Comparison of ENCODE assay signal across 21 cellular contexts in genomic region chr12:56990648-56991318, GRCh38. TPM values are rescaled to one million over a fixed set of nuclear protein-coding genes. Genes with fewer than 3 reads are reported as not detected.
DNase-seq lines count a peak whose midpoint lies in the region; ATAC-seq, FAIRE-seq and TF ChIP-seq lines count a peak whose summit lies in the region.
"Had no signal": no experiment of that assay in that cellular context is flagged by ENCODE, and none has a peak within 500 bp of the region (broad histone marks: within the 10 kb centered on the region; RNA-seq: fewer than 3 reads in every experiment).

No MANE protein-coding gene starts in this region.

- no peaks in the 10 kb centered on the region for H3K9me3 ChIP-seq in heart left ventricle
- H3K9me3 ChIP-seq in GM12878 (replicated peaks; ENCODE audit: control insufficient read depth, insufficient read depth, low read length) = no peaks in the 10 kb centered on the region
- H3K9me3 ChIP-seq in vagina = no peaks in the 10 kb centered on the region
- H3K9me3 ChIP-seq: prostate gland had no signal

- TF ChIP-seq CTCF in heart left ventricle (IDR thresholded peaks at IDR 0.05) = no peak
- TF ChIP-seq CTCF in GM12878 (IDR thresholded peaks at IDR 0.05 in 2 of 3, conservative IDR thresholded peaks at IDR 0.05 in 1 of 3; ENCODE audit: control insufficient read depth in 2 of 3, extremely low read depth in 1 of 3, insufficient read depth in 1 of 3, low read depth in 3 of 3, low read length in 3 of 3) = no peak
- no peak for TF ChIP-seq CTCF in vagina (IDR thresholded peaks at IDR 0.05)

- H3K9ac ChIP-seq in GM12878 (ENCODE audit: control insufficient read depth, insufficient read depth, low read length) = 0 out of 2 replicates have a peak overlapping the region, but pooled peaks have one; percentile 11

- RAD21 ChIA-PET in GM12878 (lab: Charles Lee; ENCODE audit: unreplicated experiment) = interaction anchor here (1.2 to 1.7 kb wide), 3 partner anchors 9 to 121 kb away, joined by 4 to 5 read pairs (median 5); partner anchors contain the start of gene STAT6

- peak overlapping the region; percentile 34 for H2AFZ ChIP-seq in GM12878 (ENCODE audit: control insufficient read depth, low read depth, low read length)

- in situ Hi-C loops in GM12878 (cut with MboI) = no loop called here

- H3K27ac ChIP-seq in heart left ventricle (peak overlapping the region in 8 of 12 donors; percentile 0 to 70 (median 42)), GM12878 (ENCODE audit: control insufficient read depth, insufficient read depth) (no peak overlapping the region), layer of hippocampus (ENCODE audit: low read depth, low read length) (peak overlapping the region; percentile 55), vagina (peak overlapping the region; percentile 17)
- H3K27ac ChIP-seq: brain microvascular endothelial cell had no signal

- peaks cover 4 to 46% (median 28%) of the 10 kb centered on the region in 12 donors for H3K4me1 ChIP-seq in heart left ventricle
- peaks cover 18% of the 10 kb centered on the region for H3K4me1 ChIP-seq in GM12878 (ENCODE audit: control insufficient read depth, insufficient read depth, low read length)
- H3K4me1 ChIP-seq in vagina = peaks cover 35% of the 10 kb centered on the region
- H3K4me1 ChIP-seq: prostate gland had no signal

- H3K27me3 ChIP-seq in heart left ventricle (no peaks in the 10 kb centered on the region), GM12878 (replicated peaks in 1 of 2; ENCODE audit: control insufficient read depth in 2 of 2, insufficient read depth in 2 of 2, low read length in 1 of 2) (no peaks in the 10 kb centered on the region), layer of hippocampus (ENCODE audit: control insufficient read depth, insufficient read depth, low read length) (no peaks in the 10 kb centered on the region), vagina (no peaks in the 10 kb centered on the region)
- H3K27me3 ChIP-seq: brain microvascular endothelial cell had no signal

- intact Hi-C loops in heart left ventricle (cut with DNase I) = no loop called here
- intact Hi-C loops in left ventricle myocardium superior (cut with micrococcal nuclease) = no loop called here
- intact Hi-C loops in GM12878 (cut with micrococcal nuclease; ENCODE audit: unreplicated experiment) = no loop called here
- intact Hi-C loops in vagina (cut with DNase I) = loop anchor here (5.0 kb wide), 1 partner anchor 223 kb away; no protein-coding TSS in a partner anchor

- SMC1A ChIA-PET in GM12878 (lab: Charles Lee; ENCODE audit: uncharacterized antibody, unreplicated experiment) = interaction anchor here (1.1 to 1.7 kb wide), 7 partner anchors 9 to 241 kb away, joined by 3 to 11 read pairs (median 4); no protein-coding TSS in a partner anchor

- POLR2A ChIA-PET in GM12878 (lab: Charles Lee) = interaction anchor here (1.0 to 1.8 kb wide), 2 partner anchors 11 to 121 kb away, joined by 3 to 7 read pairs; no protein-coding TSS in a partner anchor

- no peak for TF ChIP-seq RAD21 in GM12878 (IDR thresholded peaks at IDR 0.05; ENCODE audit: insufficient read depth, low read depth, low read length)

- no peaks in the 10 kb centered on the region for H4K20me1 ChIP-seq in GM12878 (ENCODE audit: control insufficient read depth, insufficient read depth)

- 47 to 56% (median 55%) methylated on average over 7 of the region's 7 CpGs for WGBS in heart left ventricle, 4 donors
- WGBS in GM12878 (ENCODE audit: insufficient coverage, insufficient replicate concordance, low lambda C conversion rate, missing lambda C conversion rate) = 77% methylated on average over 7 of the region's 7 CpGs

- TF ChIP-seq POLR2A in heart left ventricle (IDR thresholded peaks at IDR 0.05) (no peak), GM12878 (IDR thresholded peaks at IDR 0.05; ENCODE audit: low read depth, low read length) (no peak), vagina (IDR thresholded peaks at IDR 0.05) (no peak)

- peak overlapping the region; percentile 17; the same call in 1 of the 2 replicates for H3K4me2 ChIP-seq in GM12878 (ENCODE audit: control insufficient read depth, insufficient read depth)

- no peak for TF ChIP-seq EP300 in GM12878 (IDR thresholded peaks at IDR 0.05; ENCODE audit: borderline replicate concordance in 1 of 2, control insufficient read depth in 1 of 2, low read depth in 2 of 2, low read length in 2 of 2)

- ATAC-seq in heart left ventricle (peak in 1 of 4 donors; percentile 3), left ventricle myocardium superior (no peak), GM12878 (no peak)
- no peak for ATAC-seq in activated CD4-positive, CD25-positive, alpha-beta regulatory T cell treated with anti-CD3 and anti-CD28 coated beads, Interleukin-2, amount 50 U/mL, for 24 hours
- ATAC-seq: naive thymus-derived CD8-positive, alpha-beta T cell; stimulated activated naive CD8-positive, alpha-beta T cell treated with anti-CD3 and anti-CD28 coated beads, Interleukin-15, Interleukin-2, amounts not matched to agents 100 U/mL and 50 U/mL, for 24 hours had no signal

- H3K4me3 ChIP-seq in heart left ventricle (no peak overlapping the region), GM12878 (no peak overlapping the region), vagina (no peak overlapping the region)
- H3K4me3 ChIP-seq: lung, prostate gland had no signal

- peak; percentile 59 for FAIRE-seq in GM12878 (lab: Jason Lieb, UNC)
- no peak for FAIRE-seq in GM19239 (lab: Jason Lieb, UNC)

- no peaks in the 10 kb centered on the region for H3K79me2 ChIP-seq in GM12878 (ENCODE audit: control insufficient read depth, insufficient read depth, low read length)

- no TSS peak for BruUV-seq in GM12878 (replicated peaks; lab: Mats Ljungman, UMichigan)

- DNase-seq in heart left ventricle (no peak), left ventricle myocardium superior (no peak), GM12878 (ENCODE audit: low read depth, low spot score) (no peak), vagina (ENCODE audit: extremely low spot score in 2 of 2) (peak; percentile 83 to 91), occipital lobe (lab: John Stamatoyannopoulos, UW) (no peak), GM19239 (ENCODE audit: insufficient read length, low spot score) (no peak)
- DNase-seq: activated naive CD4-positive, alpha-beta T cell treated with anti-CD3 and anti-CD28 coated beads, Interleukin-2, amount 50 U/mL, for 16 hours; brain microvascular endothelial cell; effector CD4-positive, alpha-beta T cell; NCI-H1417; NCI-H2171 treated with DMSO at 0.1 percent for 48 hours; NCI-H774; stimulated activated naive CD8-positive, alpha-beta T cell treated with anti-CD3 and anti-CD28 coated beads, Interleukin-15, Interleukin-2, amounts not matched to agents 100 U/mL and 50 U/mL, for 24 hours had no signal

- H3K36me3 ChIP-seq in heart left ventricle (peaks cover 0 to 9% (median 0%) of the 10 kb centered on the region in 9 donors), GM12878 (ENCODE audit: control insufficient read depth in 2 of 2, insufficient read depth in 2 of 2, low read length in 1 of 2) (no peaks in the 10 kb centered on the region; a peak in 1 of 4 replicates), vagina (no peaks in the 10 kb centered on the region)
- H3K36me3 ChIP-seq: brain microvascular endothelial cell, prostate gland had no signal

- CTCF ChIA-PET in GM12878 (lab: Yijun Ruan, JAX) = interaction anchor here (0.8 to 2.8 kb wide), 4 partner anchors 10 to 233 kb away, joined by 3 to 33 read pairs (median 8); partner anchors contain the start of gene HSD17B6

RNA-seq across cellular contexts. Expression of gene ZBTB39, which starts 15.6 kb away (rescaled TPM):
- total RNA-seq in heart left ventricle (1 to 10 TPM; 2.7 to 4.5 (median 3.6) TPM), left ventricle myocardium superior (3.4 TPM), GM12878 (2014; rRNA removed) (5.0 and 5.3 TPM in 2 replicates), GM12878 (2014; rRNA removed; fragmentation: Illumina TruSeq; extraction: Trizol) (4.0 and 4.1 TPM in 2 replicates), GM12878 (2021) (5.6 and 6.0 TPM in 2 replicates), vagina (6.1 TPM), occipital lobe (10.6 TPM)
- polyA plus RNA-seq in heart left ventricle (1 to 10 TPM; 1.5 to 2.6 TPM), GM12878 (2011; rRNA removed) (5.2 and 6.8 TPM in 2 replicates), GM12878 (2014; fragmentation: Illumina TruSeq; extraction: Trizol) (4.7 and 4.8 TPM in 2 replicates), GM12878 (2014; fragmentation: Nextera tagmentation; extraction: Ambion mirVana) (under 1 TPM; 0.88 to 0.93 TPM), GM12878 (2014; rRNA removed) (4.2 and 4.4 TPM in 2 replicates), GM12878 (2016; fragmentation: Nextera tagmentation; extraction: Ambion mirVana) (1 to 10 TPM; 3.0 to 4.4 TPM)
- total RNA-seq in GM12878 (2013; cell fraction: nucleolus; rRNA removed) = 14.3 and 16.7 TPM in 2 replicates
- polyA plus RNA-seq in GM12878 (2011; ENCODE audit: low read depth) = 3.0 TPM
- 5.6 and 6.2 TPM in 2 replicates for polyA plus RNA-seq in GM12878 (2011; cell fraction: cytosol; rRNA removed)
- 9.2 TPM in 2 replicates for polyA plus RNA-seq in GM12878 (2011; cell fraction: nucleus; rRNA removed)
- 3.3 and 3.6 TPM in 2 replicates for polyA plus RNA-seq in GM12878 (2012)
- polyA minus RNA-seq in GM12878 (2011; rRNA and poly(A)+ RNA removed) = 8.4 and 9.3 TPM in 2 replicates
- 2.5 and 2.8 TPM in 2 replicates for polyA minus RNA-seq in GM12878 (2011; cell fraction: cytosol; rRNA and poly(A)+ RNA removed)
- polyA minus RNA-seq in GM12878 (2011; cell fraction: nucleus; rRNA and poly(A)+ RNA removed) = 9.3 and 13.8 TPM in 2 replicates

RNA-seq across cellular contexts. Expression of gene TAC3, which starts 25.5 kb away (rescaled TPM):
- total RNA-seq in heart left ventricle (not detected), left ventricle myocardium superior (not detected), GM12878 (2014; rRNA removed) (not detected in 2 replicates), GM12878 (2014; rRNA removed; fragmentation: Illumina TruSeq; extraction: Trizol) (not detected in 2 replicates), GM12878 (2021) (not detected in 2 replicates), vagina (not detected), occipital lobe (1.6 TPM)
- polyA plus RNA-seq in heart left ventricle (not detected), GM12878 (2011; rRNA removed) (0.11 and 0.13 TPM in 2 replicates), GM12878 (2014; fragmentation: Illumina TruSeq; extraction: Trizol) (not detected in 2 replicates), GM12878 (2014; fragmentation: Nextera tagmentation; extraction: Ambion mirVana) (under 1 TPM; 0.13 to 0.18 TPM), GM12878 (2014; rRNA removed) (not detected in 2 replicates), GM12878 (2016; fragmentation: Nextera tagmentation; extraction: Ambion mirVana) (not detected)
- total RNA-seq in GM12878 (2013; cell fraction: nucleolus; rRNA removed) = not detected in 2 replicates
- not detected for polyA plus RNA-seq in GM12878 (2011; ENCODE audit: low read depth)
- polyA plus RNA-seq in GM12878 (2011; cell fraction: cytosol; rRNA removed) = not detected in 2 replicates
- 0.15 and 0.22 TPM in 2 replicates for polyA plus RNA-seq in GM12878 (2011; cell fraction: nucleus; rRNA removed)
- polyA plus RNA-seq in GM12878 (2012) = not detected in 2 replicates
- polyA minus RNA-seq in GM12878 (2011; rRNA and poly(A)+ RNA removed) = not detected in 2 replicates
- not detected in 2 replicates for polyA minus RNA-seq in GM12878 (2011; cell fraction: cytosol; rRNA and poly(A)+ RNA removed)
- polyA minus RNA-seq in GM12878 (2011; cell fraction: nucleus; rRNA and poly(A)+ RNA removed) = not detected in 2 replicates
- total RNA-seq: lung; naive thymus-derived CD8-positive, alpha-beta T cell; prostate gland; RPMI7951; ureter had no signal
- polyA plus RNA-seq: lung; naive thymus-derived CD8-positive, alpha-beta T cell had no signal

RNA-seq across cellular contexts. Expression of gene RDH16, which starts 33.4 kb away (rescaled TPM):
- total RNA-seq in heart left ventricle (under 1 TPM in 7 of 9 donors, not detected in 2; 0.08 to 0.54 (median 0.16) TPM), left ventricle myocardium superior (0.12 TPM), GM12878 (2014; rRNA removed) (0.05 and 0.06 TPM in 2 replicates), GM12878 (2014; rRNA removed; fragmentation: Illumina TruSeq; extraction: Trizol) (0.04 TPM in 1 of 2 replicates, not detected in the other), GM12878 (2021) (0.31 TPM in 1 of 2 replicates, not detected in the other), vagina (2.9 TPM), occipital lobe (0.62 TPM)
- polyA plus RNA-seq in heart left ventricle (under 1 TPM; 0.06 to 0.27 TPM), GM12878 (2011; rRNA removed) (0.03 and 0.05 TPM in 2 replicates), GM12878 (2014; fragmentation: Illumina TruSeq; extraction: Trizol) (0.09 TPM in 1 of 2 replicates, not detected in the other), GM12878 (2014; fragmentation: Nextera tagmentation; extraction: Ambion mirVana) (under 1 TPM; 0.04 to 0.08 TPM), GM12878 (2014; rRNA removed) (0.15 and 0.18 TPM in 2 replicates), GM12878 (2016; fragmentation: Nextera tagmentation; extraction: Ambion mirVana) (under 1 TPM; 0.05 to 0.07 TPM)
- total RNA-seq in GM12878 (2013; cell fraction: nucleolus; rRNA removed) = 0.98 and 1.3 TPM in 2 replicates
- 0.21 TPM for polyA plus RNA-seq in GM12878 (2011; ENCODE audit: low read depth)
- 0.04 and 0.05 TPM in 2 replicates for polyA plus RNA-seq in GM12878 (2011; cell fraction: cytosol; rRNA removed)
- 0.70 and 0.76 TPM in 2 replicates for polyA plus RNA-seq in GM12878 (2011; cell fraction: nucleus; rRNA removed)
- polyA plus RNA-seq in GM12878 (2012) = 0.15 and 0.19 TPM in 2 replicates
- polyA minus RNA-seq in GM12878 (2011; rRNA and poly(A)+ RNA removed) = 0.07 and 0.10 TPM in 2 replicates
- polyA minus RNA-seq in GM12878 (2011; cell fraction: cytosol; rRNA and poly(A)+ RNA removed) = not detected in 2 replicates
- polyA minus RNA-seq in GM12878 (2011; cell fraction: nucleus; rRNA and poly(A)+ RNA removed) = 0.12 TPM in 1 of 2 replicates, not detected in the other
- total RNA-seq: RPMI7951 had no signal

RNA-seq across cellular contexts. Expression of gene SDR9C7, which starts 56.6 kb away (rescaled TPM):
- total RNA-seq in heart left ventricle = under 1 TPM in 3 of 9 donors, not detected in 6; 0.12 to 0.27 (median 0.20) TPM
- not detected for polyA plus RNA-seq in heart left ventricle
- total RNA-seq in left ventricle myocardium superior = not detected
- not detected in 2 replicates for total RNA-seq in GM12878 (2013; cell fraction: nucleolus; rRNA removed)
- not detected in 2 replicates for total RNA-seq in GM12878 (2014; rRNA removed)
- not detected in 2 replicates for total RNA-seq in GM12878 (2014; rRNA removed; fragmentation: Illumina TruSeq; extraction: Trizol)
- not detected in 2 replicates for total RNA-seq in GM12878 (2021)
- polyA plus RNA-seq in GM12878 (2011; ENCODE audit: low read depth) = not detected
- 0.06 TPM in 1 of 2 replicates, not detected in the other for polyA plus RNA-seq in GM12878 (2011; rRNA removed)
- not detected in 2 replicates for polyA plus RNA-seq in GM12878 (2011; cell fraction: cytosol; rRNA removed)
- polyA plus RNA-seq in GM12878 (2011; cell fraction: nucleus; rRNA removed) = 0.07 TPM in 1 of 2 replicates, not detected in the other
- polyA plus RNA-seq in GM12878 (2012) = not detected in 2 replicates
- not detected in 2 replicates for polyA plus RNA-seq in GM12878 (2014; fragmentation: Illumina TruSeq; extraction: Trizol)
- not detected for polyA plus RNA-seq in GM12878 (2014; fragmentation: Nextera tagmentation; extraction: Ambion mirVana)
- polyA plus RNA-seq in GM12878 (2014; rRNA removed) = 0.04 TPM in 1 of 2 replicates, not detected in the other
- polyA plus RNA-seq in GM12878 (2016; fragmentation: Nextera tagmentation; extraction: Ambion mirVana) = not detected
- 0.15 TPM in 1 of 2 replicates, not detected in the other for polyA minus RNA-seq in GM12878 (2011; rRNA and poly(A)+ RNA removed)
- polyA minus RNA-seq in GM12878 (2011; cell fraction: cytosol; rRNA and poly(A)+ RNA removed) = not detected in 2 replicates
- not detected in 2 replicates for polyA minus RNA-seq in GM12878 (2011; cell fraction: nucleus; rRNA and poly(A)+ RNA removed)
- total RNA-seq in vagina = 11.0 TPM
- 0.31 TPM for total RNA-seq in occipital lobe
- total RNA-seq: fibroblast of villous mesenchyme; lung; naive thymus-derived CD8-positive, alpha-beta T cell; RPMI7951; ureter had no signal
- polyA plus RNA-seq: lung; naive thymus-derived CD8-positive, alpha-beta T cell had no signal

RNA-seq across cellular contexts. Expression of gene MYO1A, which starts 59.1 kb away (rescaled TPM):
- total RNA-seq in heart left ventricle (under 1 TPM in 3 of 9 donors, not detected in 6; 0.06 to 0.77 (median 0.45) TPM), left ventricle myocardium superior (not detected), GM12878 (2014; rRNA removed) (0.05 TPM in 1 of 2 replicates, not detected in the other), GM12878 (2014; rRNA removed; fragmentation: Illumina TruSeq; extraction: Trizol) (0.13 and 0.14 TPM in 2 replicates), GM12878 (2021) (0.08 and 0.10 TPM in 2 replicates), vagina (1.2 TPM), occipital lobe (not detected)
- polyA plus RNA-seq in heart left ventricle (under 1 TPM in 1 of 2 donors, not detected in 1; 0.19 TPM), GM12878 (2011; rRNA removed) (0.16 and 0.23 TPM in 2 replicates), GM12878 (2014; fragmentation: Illumina TruSeq; extraction: Trizol) (0.16 TPM in 1 of 2 replicates, not detected in the other), GM12878 (2014; fragmentation: Nextera tagmentation; extraction: Ambion mirVana) (under 1 TPM in 1 of 2 experiments, not detected in 1; 0.05 TPM), GM12878 (2014; rRNA removed) (0.01 and 0.15 TPM in 2 replicates), GM12878 (2016; fragmentation: Nextera tagmentation; extraction: Ambion mirVana) (under 1 TPM; 0.27 to 0.34 TPM)
- 0.34 and 0.98 TPM in 2 replicates for total RNA-seq in GM12878 (2013; cell fraction: nucleolus; rRNA removed)
- not detected for polyA plus RNA-seq in GM12878 (2011; ENCODE audit: low read depth)
- polyA plus RNA-seq in GM12878 (2011; cell fraction: cytosol; rRNA removed) = 0.09 and 0.15 TPM in 2 replicates
- polyA plus RNA-seq in GM12878 (2011; cell fraction: nucleus; rRNA removed) = 1.1 and 2.2 TPM in 2 replicates
- polyA plus RNA-seq in GM12878 (2012) = 0.22 and 0.43 TPM in 2 replicates
- 0.51 and 1.9 TPM in 2 replicates for polyA minus RNA-seq in GM12878 (2011; rRNA and poly(A)+ RNA removed)
- polyA minus RNA-seq in GM12878 (2011; cell fraction: cytosol; rRNA and poly(A)+ RNA removed) = not detected in 2 replicates
- 0.48 and 0.97 TPM in 2 replicates for polyA minus RNA-seq in GM12878 (2011; cell fraction: nucleus; rRNA and poly(A)+ RNA removed)
- total RNA-seq: RPMI7951 had no signal

Comparison
In these comparisons a context has a peak if more than half of its experiments do, and no peak if none do; other contexts are left out.
1. DNase-seq: peak in vagina (2 of 2); none in heart left ventricle (0 of 5), left ventricle myocardium superior (single experiment), GM12878 (single experiment), occipital lobe (single experiment) and GM19239 (single experiment).